ENCODE assay signal across 30 cellular contexts in genomic region chr12:54430471-54431075, GRCh38. TPM values are rescaled to one million over a fixed set of nuclear protein-coding genes. Genes with fewer than 3 reads are reported as not detected.
DNase-seq lines count a peak whose midpoint lies in the region; ATAC-seq lines count a peak whose summit lies in the region.
"Had no signal": no experiment of that assay in that cellular context is flagged by ENCODE, and none has a peak within 500 bp of the region (broad histone marks: within the 10 kb centered on the region; RNA-seq: fewer than 3 reads in every experiment).

No MANE protein-coding gene starts in this region.

- H3K4ac ChIP-seq in trophoblast cell (ENCODE audit: low read depth, low read length): no peak overlapping the region

- no peaks in the 10 kb centered on the region for H3K9me3 ChIP-seq in trophoblast cell (ENCODE audit: insufficient read depth, low read depth, low read length)
- H3K9me3 ChIP-seq: body of pancreas, left ventricle myocardium inferior, suprapubic skin, vagina had no signal

- DNase-seq in Daoy (ENCODE audit: low read depth) (peak; percentile 68), dermis blood vessel endothelial cell (peak; percentile 46), kidney tubule cell (ENCODE audit: low spot score) (peak; percentile 29), trophoblast cell (peak; percentile 49 to 56), D341Med (ENCODE audit: low spot score) (no peak), cerebellar cortex (ENCODE audit: low spot score) (no peak)
- no peak for DNase-seq in activated CD4-positive, alpha-beta memory T cell treated with anti-CD3 and anti-CD28 coated beads for 36 hours
- DNase-seq: activated CD4-positive, alpha-beta T cell treated with anti-CD3 and anti-CD28 coated beads for 4 hours; activated CD8-positive, alpha-beta memory T cell treated with anti-CD3 and anti-CD28 coated beads for 24 hours; activated effector memory CD4-positive, alpha-beta T cell treated with anti-CD3 and anti-CD28 coated beads, Interleukin-2, amount 50 U/mL, for 16 hours; body of pancreas; CD4-positive, alpha-beta memory T cell; left ventricle myocardium inferior; naive thymus-derived CD4-positive, alpha-beta T cell; NCI-H2107; NCI-H345; NCI-H748 treated with DMSO at 0.1 percent for 48 hours; T1000 had no signal

- H2BK5ac ChIP-seq in trophoblast cell (ENCODE audit: low read depth, low read length, poor library complexity): no peak overlapping the region

- no peaks in the 10 kb centered on the region for H3K79me2 ChIP-seq in trophoblast cell (ENCODE audit: control insufficient read depth, insufficient read depth, low read length, poor library complexity)

- no peaks in the 10 kb centered on the region for H3K36me3 ChIP-seq in trophoblast cell (ENCODE audit: control insufficient read depth in 1 of 2, insufficient read depth in 2 of 2, low read length in 2 of 2)
- H3K36me3 ChIP-seq: left ventricle myocardium inferior, suprapubic skin, vagina had no signal

- H3K14ac ChIP-seq in trophoblast cell (ENCODE audit: low read length): no peak overlapping the region

- no CpG with 5 or more reads among the region's 5 CpGs for WGBS in trophoblast cell (ENCODE audit: extremely low coverage, insufficient coverage, insufficient read length)

- no peak overlapping the region for H3K27ac ChIP-seq in trophoblast cell (ENCODE audit: low read depth, low read length)
- H3K27ac ChIP-seq: left ventricle myocardium inferior, suprapubic skin, VCaP had no signal

- H3K27ac Mint-ChIP-seq in activated CD4-positive, alpha-beta memory T cell treated with anti-CD3 and anti-CD28 coated beads for 36 hours: no peak overlapping the region
- H3K27ac Mint-ChIP-seq: B cell; dendritic cell treated with granulocyte-macrophage colony-stimulating factor and Interleukin-4, amounts not matched to agents 40 ng/mL and 50 ng/mL, for 4 days; GM23338; stimulated activated memory B cell treated with anti-CD40 and anti-IgM and Interleukin-4, amounts not matched to agents 10 μg/mL and 1 μg/mL and 100 μg/mL, for 72 hours had no signal

- H3K27me3 Mint-ChIP-seq in activated CD4-positive, alpha-beta memory T cell treated with anti-CD3 and anti-CD28 coated beads for 36 hours: peaks cover 3% of the 10 kb centered on the region
- H3K27me3 Mint-ChIP-seq: CD4-positive, alpha-beta memory T cell; central memory CD8-positive, alpha-beta T cell had no signal

- H2AFZ ChIP-seq in trophoblast cell (ENCODE audit: insufficient read depth, low read length, poor library complexity): no peak overlapping the region
- H2AFZ ChIP-seq: GM23338 had no signal

- POLR2A ChIA-PET in activated CD4-positive, alpha-beta memory T cell treated with anti-CD3 and anti-CD28 coated beads for 36 hours (lab: Charles Lee): no interaction called here

- H4K8ac ChIP-seq in trophoblast cell (ENCODE audit: low read depth, low read length): no peak overlapping the region

- intact Hi-C loops in activated CD4-positive, alpha-beta memory T cell treated with anti-CD3 and anti-CD28 coated beads for 36 hours (cut with micrococcal nuclease): no loop called here

- no peak overlapping the region for H4K12ac ChIP-seq in trophoblast cell (ENCODE audit: low read depth, low read length)

- no peak overlapping the region for H3K9ac ChIP-seq in trophoblast cell (ENCODE audit: low read length)

- no peak overlapping the region for H2AK5ac ChIP-seq in trophoblast cell (ENCODE audit: low read length)

- H4K91ac ChIP-seq in trophoblast cell (ENCODE audit: low read depth, low read length): no peak overlapping the region

- H3K4me3 ChIP-seq in trophoblast cell (ENCODE audit: low read depth, low read length): no peak overlapping the region
- H3K4me3 ChIP-seq: body of pancreas, GM23338, left ventricle myocardium inferior, suprapubic skin, vagina had no signal

- no peak overlapping the region for H3K23ac ChIP-seq in trophoblast cell (ENCODE audit: low read length)

- no peaks in the 10 kb centered on the region for H3K79me1 ChIP-seq in trophoblast cell (ENCODE audit: low read length)

- H3K9me3 Mint-ChIP-seq in activated CD4-positive, alpha-beta memory T cell treated with anti-CD3 and anti-CD28 coated beads for 36 hours: no peaks in the 10 kb centered on the region
- H3K9me3 Mint-ChIP-seq: CD4-positive, alpha-beta memory T cell; central memory CD8-positive, alpha-beta T cell; dendritic cell treated with granulocyte-macrophage colony-stimulating factor and Interleukin-4, amounts not matched to agents 40 ng/mL and 50 ng/mL, for 4 days; GM23338; stimulated activated memory B cell treated with anti-CD40 and anti-IgM and Interleukin-4, amounts not matched to agents 10 μg/mL and 1 μg/mL and 100 μg/mL, for 72 hours had no signal

- H2BK120ac ChIP-seq in trophoblast cell (ENCODE audit: insufficient read depth, low read length, poor library complexity): no peak overlapping the region

- H3K4me2 ChIP-seq in trophoblast cell (ENCODE audit: low read length): no peak overlapping the region

- H3K36me3 Mint-ChIP-seq in activated CD4-positive, alpha-beta memory T cell treated with anti-CD3 and anti-CD28 coated beads for 36 hours: no peaks in the 10 kb centered on the region
- H3K36me3 Mint-ChIP-seq: CD4-positive, alpha-beta memory T cell; stimulated activated memory B cell treated with anti-CD40 and anti-IgM and Interleukin-4, amounts not matched to agents 10 μg/mL and 1 μg/mL and 100 μg/mL, for 72 hours had no signal

- ATAC-seq in HG03432 (IDR thresholded peaks at IDR 0.05; ENCODE audit: unreplicated experiment): no peak
- ATAC-seq: body of pancreas; GM23338; naive thymus-derived CD4-positive, alpha-beta T cell; stimulated activated memory B cell treated with anti-CD40 and anti-IgM and Interleukin-4, amounts not matched to agents 10 μg/mL and 1 μg/mL and 100 μg/mL, for 72 hours had no signal

- H3K4me1 Mint-ChIP-seq in activated CD4-positive, alpha-beta memory T cell treated with anti-CD3 and anti-CD28 coated beads for 36 hours (ENCODE audit: low read depth): peaks cover 19% of the 10 kb centered on the region
- H3K4me1 Mint-ChIP-seq: stimulated activated memory B cell treated with anti-CD40 and anti-IgM and Interleukin-4, amounts not matched to agents 10 μg/mL and 1 μg/mL and 100 μg/mL, for 72 hours had no signal

- H2BK12ac ChIP-seq in trophoblast cell (ENCODE audit: low read length): no peak overlapping the region

- peaks cover 7 to 11% of the 10 kb centered on the region in 2 experiments for H3K4me1 ChIP-seq in trophoblast cell (ENCODE audit: control insufficient read depth in 1 of 2, insufficient read depth in 2 of 2, low read length in 2 of 2)

- no peaks in the 10 kb centered on the region for H3K27me3 ChIP-seq in trophoblast cell (ENCODE audit: insufficient read depth, low read length)
- H3K27me3 ChIP-seq: body of pancreas, suprapubic skin, vagina had no signal

- H3K18ac ChIP-seq in trophoblast cell (ENCODE audit: low read length): no peak overlapping the region

- CTCF ChIA-PET in activated CD4-positive, alpha-beta memory T cell treated with anti-CD3 and anti-CD28 coated beads for 36 hours (lab: Charles Lee): interaction anchor here (0.8 to 25.6 kb wide), 3 partner anchors 9 to 834 kb away, joined by 3 to 693 read pairs (median 13); no protein-coding TSS in a partner anchor

- H3K4me3 Mint-ChIP-seq in activated CD4-positive, alpha-beta memory T cell treated with anti-CD3 and anti-CD28 coated beads for 36 hours: no peak overlapping the region
- H3K4me3 Mint-ChIP-seq: B cell; CD4-positive, alpha-beta memory T cell; central memory CD8-positive, alpha-beta T cell; dendritic cell treated with granulocyte-macrophage colony-stimulating factor and Interleukin-4, amounts not matched to agents 40 ng/mL and 50 ng/mL, for 4 days; GM23338; naive thymus-derived CD4-positive, alpha-beta T cell; stimulated activated memory B cell treated with anti-CD40 and anti-IgM and Interleukin-4, amounts not matched to agents 10 μg/mL and 1 μg/mL and 100 μg/mL, for 72 hours had no signal

RNA-seq across cellular contexts. Expression of gene ITGA5, which starts 11.5 kb away (rescaled TPM):
- 91.0 and 107 TPM in 2 replicates for total RNA-seq in Daoy (2014; rRNA removed; shearing (Covaris generic))
- 567 and 846 TPM in 2 replicates for total RNA-seq in dermis blood vessel endothelial cell
- 81.6 and 90.0 TPM in 2 replicates for polyA plus RNA-seq in trophoblast cell (2013)
- total RNA-seq in activated CD4-positive, alpha-beta memory T cell treated with anti-CD3 and anti-CD28 coated beads for 36 hours: 10 to 100 TPM; 33.8 to 34.9 TPM

RNA-seq across cellular contexts. Expression of gene GTSF1, which starts 42.8 kb away (rescaled TPM):
- total RNA-seq in Daoy (2014; rRNA removed; shearing (Covaris generic)): not detected in 2 replicates
- total RNA-seq in dermis blood vessel endothelial cell: 0.34 TPM in 1 of 2 replicates, not detected in the other
- not detected in 2 replicates for polyA plus RNA-seq in trophoblast cell (2013)
- total RNA-seq in activated CD4-positive, alpha-beta memory T cell treated with anti-CD3 and anti-CD28 coated beads for 36 hours: 10 to 100 TPM; 11.3 to 13.0 TPM
- total RNA-seq: A673, body of pancreas, GM23338, left ventricle myocardium inferior, osteoblast, pulmonary artery endothelial cell, suprapubic skin had no signal

RNA-seq across cellular contexts. Expression of gene ZNF385A, which starts 46.0 kb away (rescaled TPM):
- total RNA-seq in Daoy (2014; rRNA removed; shearing (Covaris generic)): 0.34 TPM in 1 of 2 replicates, not detected in the other
- total RNA-seq in dermis blood vessel endothelial cell: 2.2 and 4.0 TPM in 2 replicates
- 74.0 and 75.2 TPM in 2 replicates for polyA plus RNA-seq in trophoblast cell (2013)
- total RNA-seq in activated CD4-positive, alpha-beta memory T cell treated with anti-CD3 and anti-CD28 coated beads for 36 hours: 1 to 10 TPM; 1.3 TPM
- polyA plus RNA-seq: CD4-positive, alpha-beta memory T cell had no signal

Comparison
In these comparisons a context has a peak if more than half of its experiments do, and no peak if none do; other contexts are left out.
1. DNase-seq: peak in Daoy (single experiment), dermis blood vessel endothelial cell (single experiment), kidney tubule cell (single experiment) and trophoblast cell (2 of 2); none in D341Med (single experiment), activated CD4-positive, alpha-beta memory T cell treated with anti-CD3 and anti-CD28 coated beads for 36 hours (single experiment) and cerebellar cortex (single experiment).